1 cellular context compared by ENCODE assay signal in the genomic region with DNA sequence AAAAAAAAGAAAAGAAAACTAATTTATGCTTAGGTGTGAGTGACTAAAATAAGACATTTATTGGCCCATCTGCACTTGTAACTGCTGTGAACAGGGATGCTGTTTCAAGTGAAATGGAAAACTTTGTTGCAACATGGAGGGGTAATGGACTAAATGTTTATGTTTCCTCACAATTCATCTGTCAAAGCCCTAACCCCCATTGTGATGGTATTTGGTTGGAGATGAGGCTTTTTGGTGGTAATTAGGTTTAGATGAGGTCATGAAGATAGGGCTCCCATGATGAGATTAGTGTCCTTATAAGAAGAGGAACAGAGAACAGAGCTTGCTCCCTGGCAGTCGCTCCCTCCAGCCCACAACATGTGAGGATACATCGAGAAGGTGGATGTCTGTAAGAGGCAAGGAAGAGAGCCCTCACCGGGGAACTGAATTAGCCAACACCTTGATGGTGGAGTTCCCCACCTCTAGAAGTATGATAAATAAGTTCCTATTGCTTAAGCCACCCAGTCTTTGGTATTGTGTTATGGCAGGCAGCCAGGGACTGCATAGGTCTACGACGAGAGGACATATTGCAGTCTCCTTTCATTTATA.
TF ChIP-seq lines count a peak whose summit lies in the region.

No MANE protein-coding gene starts in this region.

TF ChIP-seq in WTC11, 78 proteins besides CTCF, POLR2A, EP300 and RAD21 (continued from another document):
- TF ChIP-seq CREB1 (CRISPR knock-in tag; IDR thresholded peaks at IDR 0.05) (no peak), ETV6 (CRISPR knock-in tag; IDR thresholded peaks at IDR 0.05) (no peak), RELA (CRISPR knock-in tag; IDR thresholded peaks at IDR 0.05; ENCODE audit: borderline replicate concordance) (no peak)
- TF ChIP-seq, protein P1, sequence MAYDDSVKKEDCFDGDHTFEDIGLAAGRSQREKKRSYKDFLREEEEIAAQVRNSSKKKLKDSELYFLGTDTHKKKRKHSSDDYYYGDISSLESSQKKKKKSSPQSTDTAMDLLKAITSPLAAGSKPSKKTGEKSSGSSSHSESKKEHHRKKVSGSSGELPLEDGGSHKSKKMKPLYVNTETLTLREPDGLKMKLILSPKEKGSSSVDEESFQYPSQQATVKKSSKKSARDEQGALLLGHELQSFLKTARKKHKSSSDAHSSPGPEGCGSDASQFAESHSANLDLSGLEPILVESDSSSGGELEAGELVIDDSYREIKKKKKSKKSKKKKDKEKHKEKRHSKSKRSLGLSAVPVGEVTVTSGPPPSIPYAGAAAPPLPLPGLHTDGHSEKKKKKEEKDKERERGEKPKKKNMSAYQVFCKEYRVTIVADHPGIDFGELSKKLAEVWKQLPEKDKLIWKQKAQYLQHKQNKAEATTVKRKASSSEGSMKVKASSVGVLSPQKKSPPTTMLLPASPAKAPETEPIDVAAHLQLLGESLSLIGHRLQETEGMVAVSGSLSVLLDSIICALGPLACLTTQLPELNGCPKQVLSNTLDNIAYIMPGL (CRISPR knock-in tag; IDR thresholded peaks at IDR 0.05), result no peak
- TF ChIP-seq, protein P2, sequence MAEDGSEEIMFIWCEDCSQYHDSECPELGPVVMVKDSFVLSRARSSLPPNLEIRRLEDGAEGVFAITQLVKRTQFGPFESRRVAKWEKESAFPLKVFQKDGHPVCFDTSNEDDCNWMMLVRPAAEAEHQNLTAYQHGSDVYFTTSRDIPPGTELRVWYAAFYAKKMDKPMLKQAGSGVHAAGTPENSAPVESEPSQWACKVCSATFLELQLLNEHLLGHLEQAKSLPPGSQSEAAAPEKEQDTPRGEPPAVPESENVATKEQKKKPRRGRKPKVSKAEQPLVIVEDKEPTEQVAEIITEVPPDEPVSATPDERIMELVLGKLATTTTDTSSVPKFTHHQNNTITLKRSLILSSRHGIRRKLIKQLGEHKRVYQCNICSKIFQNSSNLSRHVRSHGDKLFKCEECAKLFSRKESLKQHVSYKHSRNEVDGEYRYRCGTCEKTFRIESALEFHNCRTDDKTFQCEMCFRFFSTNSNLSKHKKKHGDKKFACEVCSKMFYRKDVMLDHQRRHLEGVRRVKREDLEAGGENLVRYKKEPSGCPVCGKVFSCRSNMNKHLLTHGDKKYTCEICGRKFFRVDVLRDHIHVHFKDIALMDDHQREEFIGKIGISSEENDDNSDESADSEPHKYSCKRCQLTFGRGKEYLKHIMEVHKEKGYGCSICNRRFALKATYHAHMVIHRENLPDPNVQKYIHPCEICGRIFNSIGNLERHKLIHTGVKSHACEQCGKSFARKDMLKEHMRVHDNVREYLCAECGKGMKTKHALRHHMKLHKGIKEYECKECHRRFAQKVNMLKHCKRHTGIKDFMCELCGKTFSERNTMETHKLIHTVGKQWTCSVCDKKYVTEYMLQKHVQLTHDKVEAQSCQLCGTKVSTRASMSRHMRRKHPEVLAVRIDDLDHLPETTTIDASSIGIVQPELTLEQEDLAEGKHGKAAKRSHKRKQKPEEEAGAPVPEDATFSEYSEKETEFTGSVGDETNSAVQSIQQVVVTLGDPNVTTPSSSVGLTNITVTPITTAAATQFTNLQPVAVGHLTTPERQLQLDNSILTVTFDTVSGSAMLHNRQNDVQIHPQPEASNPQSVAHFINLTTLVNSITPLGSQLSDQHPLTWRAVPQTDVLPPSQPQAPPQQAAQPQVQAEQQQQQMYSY (CRISPR knock-in tag; IDR thresholded peaks at IDR 0.05), result no peak
